22 cellular contexts compared by ENCODE assay signal in genomic region chr6:28322661-28323060, GRCh38.
"Had no signal": no experiment of that assay in that cellular context is flagged by ENCODE, and none has a peak within 500 bp of the region (broad histone marks: within the 10 kb centered on the region; RNA-seq: fewer than 3 reads in every experiment).

No MANE protein-coding gene starts in this region.

- DNase-seq: activated CD4-positive, alpha-beta T cell treated with anti-CD3 and anti-CD28 coated beads, Interleukin-2, amount 50 U/mL, for 4 hours; activated naive CD4-positive, alpha-beta T cell; activated T-cell treated with anti-CD3 and anti-CD28 coated beads for 4 hours; activated T-cell treated with anti-CD3 and anti-CD28 coated beads, Interleukin-2, amount 50 U/mL, for 72 hours; dermis blood vessel endothelial cell; effector CD4-positive, alpha-beta T cell; foreskin keratinocyte; kidney glomerular epithelial cell; left lung; mesendoderm; right cardiac atrium; spleen; stimulated activated naive CD4-positive, alpha-beta T cell; tibial artery had no signal

- H3K27ac Mint-ChIP-seq: activated naive CD4-positive, alpha-beta T cell treated with anti-CD3 and anti-CD28 coated beads, Interleukin-2, amount 50 U/mL, for 72 hours; activated T-cell treated with anti-CD3 and anti-CD28 coated beads, Interleukin-2, amount 50 U/mL, for 72 hours; natural killer cell treated with Interleukin-12 subunit alpha and Interleukin-12 subunit beta and Interleukin-15 and Interleukin-18, amount 100 ng/mL, for 72 hours had no signal

- H3K4me1 ChIP-seq: breast epithelium, esophagus muscularis mucosa, foreskin keratinocyte, left lung, spleen, suprapubic skin, tibial artery had no signal

- FAIRE-seq: colon, TTC549 had no signal

- H3K4me3 Mint-ChIP-seq: activated T-cell treated with anti-CD3 and anti-CD28 coated beads, Interleukin-2, amount 50 U/mL, for 72 hours; natural killer cell treated with Interleukin-12 subunit alpha and Interleukin-12 subunit beta and Interleukin-15 and Interleukin-18, amount 100 ng/mL, for 72 hours had no signal

- H3K27ac ChIP-seq: breast epithelium, esophagus muscularis mucosa, foreskin keratinocyte, left lung, spleen, suprapubic skin, tibial artery had no signal

- H3K4me3 ChIP-seq: breast epithelium, esophagus muscularis mucosa, left lung, lung, spleen, suprapubic skin, tibial artery had no signal

- ATAC-seq: activated naive CD4-positive, alpha-beta T cell treated with anti-CD3 and anti-CD28 coated beads, Interleukin-2, amount 50 U/mL, for 72 hours; activated T-cell treated with anti-CD3 and anti-CD28 coated beads, Interleukin-2, amount 50 U/mL, for 72 hours; foreskin keratinocyte; left lung; natural killer cell treated with Interleukin-12 subunit alpha and Interleukin-12 subunit beta and Interleukin-15 and Interleukin-18, amount 100 ng/mL, for 72 hours had no signal

- H3K27me3 ChIP-seq: breast epithelium, esophagus muscularis mucosa, left lung, spleen, suprapubic skin, tibial artery had no signal
